Comparison of ENCODE assay signal across 10 cellular contexts in the genomic region with DNA sequence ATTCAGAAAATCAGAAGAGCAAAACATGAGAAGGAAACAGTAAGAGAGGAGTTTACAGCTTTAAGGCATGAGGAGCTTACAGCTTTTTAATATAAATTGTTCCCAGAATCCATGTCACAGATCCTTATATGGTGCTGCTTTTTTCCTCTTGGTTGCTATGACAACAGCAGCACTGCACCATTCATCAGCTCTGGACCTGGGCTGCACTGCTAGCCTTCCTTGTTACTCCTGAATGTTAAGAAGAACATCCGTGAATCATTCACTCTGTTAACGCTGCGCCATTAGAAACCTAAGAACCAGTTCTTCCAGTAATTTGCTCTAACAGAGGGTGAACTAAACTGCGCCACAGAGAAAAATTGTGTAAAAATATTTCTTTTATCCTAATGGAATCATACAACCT.
A peak's percentile ranks its signal among the peaks of the same experiment; 100 is the strongest.
DNase-seq lines count a peak whose midpoint lies in the region; ATAC-seq and TF ChIP-seq lines count a peak whose summit lies in the region.
"Had no signal": no experiment of that assay in that cellular context is flagged by ENCODE, and none has a peak within 500 bp of the region (broad histone marks: within the 10 kb centered on the region; RNA-seq: fewer than 3 reads in every experiment).

No MANE protein-coding gene starts in this region.

- TF ChIP-seq POLR2A in uterus (IDR thresholded peaks at IDR 0.05) = no peak

- 0 out of 2 replicates have a peak, but pooled peaks cover 4% of the 10 kb centered on the region for H4K20me1 ChIP-seq in SK-N-SH (ENCODE audit: insufficient read depth)

- peak overlapping the region; percentile 58 to 87 for H3K27ac ChIP-seq in SK-N-SH (ENCODE audit: low read depth in 2 of 2, low read length in 1 of 2)
- no peak overlapping the region for H3K27ac ChIP-seq in uterus

- TF ChIP-seq RAD21 in SK-N-SH (IDR thresholded peaks at IDR 0.05; ENCODE audit: low read length) = peak; percentile 31

- 37% methylated on average over 4 of the region's 4 CpGs for WGBS in SK-N-SH (ENCODE audit: low lambda C conversion rate)

- H3K9me3 ChIP-seq in SK-N-SH = no peaks in the 10 kb centered on the region
- H3K9me3 ChIP-seq in uterus = no peaks in the 10 kb centered on the region

- H3K9ac ChIP-seq in SK-N-SH = no peak overlapping the region

- H3K9me2 ChIP-seq in SK-N-SH = no peaks in the 10 kb centered on the region

- H3K4me3 ChIP-seq in SK-N-SH (ENCODE audit: low read depth in 2 of 2, low read length in 1 of 2) (peak overlapping the region in 1 of 2 experiments; percentile 16; a peak in 1 of 4 replicates), uterus (no peak overlapping the region)

- peaks cover 15 to 24% of the 10 kb centered on the region in 2 experiments; a peak in 3 of 4 replicates for H3K4me1 ChIP-seq in SK-N-SH (ENCODE audit: control insufficient read depth in 1 of 2, insufficient read depth in 2 of 2, low read depth in 1 of 2, low read length in 1 of 2)
- H3K4me1 ChIP-seq in uterus = no peaks in the 10 kb centered on the region

- peaks cover 72% of the 10 kb centered on the region for H3K79me2 ChIP-seq in SK-N-SH (ENCODE audit: insufficient read depth)

- TF ChIP-seq CTCF in SK-N-SH (IDR thresholded peaks at IDR 0.05) (no peak), uterus (IDR thresholded peaks at IDR 0.05) (no peak)

- DNase-seq in LHCN-M2 (ENCODE audit: low read depth) = peak; percentile 42
- peak; percentile 83 for DNase-seq in SK-N-SH
- DNase-seq in globus pallidus (ENCODE audit: low spot score) = peak; percentile 52
- peak; percentile 89 for DNase-seq in renal cortical epithelial cell (ENCODE audit: low read depth)
- DNase-seq in uterus = no peak
- DNase-seq: activated CD4-positive, alpha-beta T cell treated with anti-CD3 and anti-CD28 coated beads, Interleukin-2, amount 50 U/mL, for 4 hours; RPMI8226; stimulated activated naive CD4-positive, alpha-beta T cell had no signal

- CTCF ChIA-PET in SK-N-SH (lab: Yijun Ruan, JAX) = interaction anchor here (0.6 to 4.5 kb wide), 17 partner anchors 10 to 549 kb away, joined by 3 to 41 read pairs (median 5); no protein-coding TSS in a partner anchor

- peak in 1 of 2 experiments; percentile 18; a peak in 1 of 4 replicates for TF ChIP-seq EP300 in SK-N-SH (IDR thresholded peaks at IDR 0.05; ENCODE audit: borderline replicate concordance in 1 of 2, low read depth in 1 of 2, low read length in 1 of 2)

- POLR2A ChIA-PET in SK-N-SH (lab: Yijun Ruan, JAX) = interaction anchor here (0.7 to 1.2 kb wide), 4 partner anchors 261 to 505 kb away, joined by 3 read pairs; a partner anchor contains a TSS

- intact Hi-C loops in uterus (cut with DNase I; ENCODE audit: low total_unique reads) = no loop called here

- H3K36me3 ChIP-seq in SK-N-SH (replicated peaks in 1 of 2; ENCODE audit: control insufficient read depth in 1 of 2, insufficient read depth in 2 of 2, low read length in 1 of 2) (peaks cover 0 to 25% of the 10 kb centered on the region in 2 experiments), uterus (no peaks in the 10 kb centered on the region)

- H3K4me2 ChIP-seq in SK-N-SH = peak overlapping the region; percentile 9; the same call in 1 of the 2 replicates

- ATAC-seq in GM18861 (IDR thresholded peaks at IDR 0.05; ENCODE audit: unreplicated experiment) (no peak), HG02981 (IDR thresholded peaks at IDR 0.05; ENCODE audit: unreplicated experiment) (no peak)

- H3F3A ChIP-seq in SK-N-SH (replicated peaks; ENCODE audit: insufficient read depth) = peaks cover 12% of the 10 kb centered on the region

- H3K27me3 ChIP-seq in SK-N-SH (ENCODE audit: insufficient read depth) (no peaks in the 10 kb centered on the region), uterus (no peaks in the 10 kb centered on the region)

- no peak overlapping the region for H2AFZ ChIP-seq in SK-N-SH (ENCODE audit: low read depth)

TF ChIP-seq in SK-N-SH, 30 proteins besides CTCF, POLR2A, EP300 and RAD21 (continues in another document):
- TF ChIP-seq YY1 (IDR thresholded peaks at IDR 0.05; ENCODE audit: low read depth) (no peak), TEAD4 (IDR thresholded peaks at IDR 0.05; ENCODE audit: borderline replicate concordance, insufficient read depth) (no peak), GATA2 (CRISPR knock-in tag; IDR thresholded peaks at IDR 0.05) (no peak), MEF2A (IDR thresholded peaks at IDR 0.05; ENCODE audit: borderline replicate concordance, low read depth) (no peak), MXI1 (IDR thresholded peaks at IDR 0.05; ENCODE audit: low read depth, low read length) (peak; percentile 75), GABPA (IDR thresholded peaks at IDR 0.05; ENCODE audit: low read depth) (no peak), FOXM1 (IDR thresholded peaks at IDR 0.05; ENCODE audit: low read depth) (no peak), RXRA (IDR thresholded peaks at IDR 0.05; ENCODE audit: borderline replicate concordance, low read depth) (no peak), FOSL2 (IDR thresholded peaks at IDR 0.05; ENCODE audit: borderline replicate concordance, low read depth) (0 out of 2 replicates have a peak, but pooled peaks have one; percentile 20), RCOR1 (IDR thresholded peaks at IDR 0.05; ENCODE audit: low read length) (peak; percentile 27; the same call in 1 of the 2 replicates), NFIC (IDR thresholded peaks at IDR 0.05; ENCODE audit: borderline replicate concordance) (no peak), EZH2phosphoT487 (IDR thresholded peaks at IDR 0.05; ENCODE audit: borderline replicate concordance, low read depth) (no peak), TCF12 (IDR thresholded peaks at IDR 0.05) (no peak), RFX5 (IDR thresholded peaks at IDR 0.05; ENCODE audit: low read length) (peak; percentile 89), NRF1 (IDR thresholded peaks at IDR 0.05; ENCODE audit: low read depth, low read length) (no peak), SMC3 (IDR thresholded peaks at IDR 0.05; ENCODE audit: low read depth, low read length) (peak; percentile 3; the same call in 1 of the 2 replicates)
- TF ChIP-seq, protein P1, sequence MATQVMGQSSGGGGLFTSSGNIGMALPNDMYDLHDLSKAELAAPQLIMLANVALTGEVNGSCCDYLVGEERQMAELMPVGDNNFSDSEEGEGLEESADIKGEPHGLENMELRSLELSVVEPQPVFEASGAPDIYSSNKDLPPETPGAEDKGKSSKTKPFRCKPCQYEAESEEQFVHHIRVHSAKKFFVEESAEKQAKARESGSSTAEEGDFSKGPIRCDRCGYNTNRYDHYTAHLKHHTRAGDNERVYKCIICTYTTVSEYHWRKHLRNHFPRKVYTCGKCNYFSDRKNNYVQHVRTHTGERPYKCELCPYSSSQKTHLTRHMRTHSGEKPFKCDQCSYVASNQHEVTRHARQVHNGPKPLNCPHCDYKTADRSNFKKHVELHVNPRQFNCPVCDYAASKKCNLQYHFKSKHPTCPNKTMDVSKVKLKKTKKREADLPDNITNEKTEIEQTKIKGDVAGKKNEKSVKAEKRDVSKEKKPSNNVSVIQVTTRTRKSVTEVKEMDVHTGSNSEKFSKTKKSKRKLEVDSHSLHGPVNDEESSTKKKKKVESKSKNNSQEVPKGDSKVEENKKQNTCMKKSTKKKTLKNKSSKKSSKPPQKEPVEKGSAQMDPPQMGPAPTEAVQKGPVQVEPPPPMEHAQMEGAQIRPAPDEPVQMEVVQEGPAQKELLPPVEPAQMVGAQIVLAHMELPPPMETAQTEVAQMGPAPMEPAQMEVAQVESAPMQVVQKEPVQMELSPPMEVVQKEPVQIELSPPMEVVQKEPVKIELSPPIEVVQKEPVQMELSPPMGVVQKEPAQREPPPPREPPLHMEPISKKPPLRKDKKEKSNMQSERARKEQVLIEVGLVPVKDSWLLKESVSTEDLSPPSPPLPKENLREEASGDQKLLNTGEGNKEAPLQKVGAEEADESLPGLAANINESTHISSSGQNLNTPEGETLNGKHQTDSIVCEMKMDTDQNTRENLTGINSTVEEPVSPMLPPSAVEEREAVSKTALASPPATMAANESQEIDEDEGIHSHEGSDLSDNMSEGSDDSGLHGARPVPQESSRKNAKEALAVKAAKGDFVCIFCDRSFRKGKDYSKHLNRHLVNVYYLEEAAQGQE (IDR thresholded peaks at IDR 0.05; ENCODE audit: low read depth, low read length) = no peak
- TF ChIP-seq, protein P2, sequence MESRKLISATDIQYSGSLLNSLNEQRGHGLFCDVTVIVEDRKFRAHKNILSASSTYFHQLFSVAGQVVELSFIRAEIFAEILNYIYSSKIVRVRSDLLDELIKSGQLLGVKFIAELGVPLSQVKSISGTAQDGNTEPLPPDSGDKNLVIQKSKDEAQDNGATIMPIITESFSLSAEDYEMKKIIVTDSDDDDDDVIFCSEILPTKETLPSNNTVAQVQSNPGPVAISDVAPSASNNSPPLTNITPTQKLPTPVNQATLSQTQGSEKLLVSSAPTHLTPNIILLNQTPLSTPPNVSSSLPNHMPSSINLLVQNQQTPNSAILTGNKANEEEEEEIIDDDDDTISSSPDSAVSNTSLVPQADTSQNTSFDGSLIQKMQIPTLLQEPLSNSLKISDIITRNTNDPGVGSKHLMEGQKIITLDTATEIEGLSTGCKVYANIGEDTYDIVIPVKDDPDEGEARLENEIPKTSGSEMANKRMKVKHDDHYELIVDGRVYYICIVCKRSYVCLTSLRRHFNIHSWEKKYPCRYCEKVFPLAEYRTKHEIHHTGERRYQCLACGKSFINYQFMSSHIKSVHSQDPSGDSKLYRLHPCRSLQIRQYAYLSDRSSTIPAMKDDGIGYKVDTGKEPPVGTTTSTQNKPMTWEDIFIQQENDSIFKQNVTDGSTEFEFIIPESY (IDR thresholded peaks at IDR 0.05; ENCODE audit: borderline replicate concordance, low read depth) = no peak
- TF ChIP-seq, protein P3, sequence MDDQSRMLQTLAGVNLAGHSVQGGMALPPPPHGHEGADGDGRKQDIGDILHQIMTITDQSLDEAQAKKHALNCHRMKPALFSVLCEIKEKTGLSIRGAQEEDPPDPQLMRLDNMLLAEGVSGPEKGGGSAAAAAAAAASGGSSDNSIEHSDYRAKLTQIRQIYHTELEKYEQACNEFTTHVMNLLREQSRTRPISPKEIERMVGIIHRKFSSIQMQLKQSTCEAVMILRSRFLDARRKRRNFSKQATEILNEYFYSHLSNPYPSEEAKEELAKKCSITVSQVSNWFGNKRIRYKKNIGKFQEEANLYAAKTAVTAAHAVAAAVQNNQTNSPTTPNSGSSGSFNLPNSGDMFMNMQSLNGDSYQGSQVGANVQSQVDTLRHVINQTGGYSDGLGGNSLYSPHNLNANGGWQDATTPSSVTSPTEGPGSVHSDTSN (IDR thresholded peaks at IDR 0.05) = peak; percentile 62

Comparison
In these comparisons a context has a peak if more than half of its experiments do, and no peak if none do; other contexts are left out.
1. DNase-seq: peak in LHCN-M2 (single experiment), SK-N-SH (single experiment), globus pallidus (single experiment) and renal cortical epithelial cell (single experiment); none in uterus (0 of 2).
2. H3K27ac ChIP-seq: peak in SK-N-SH (2 of 2); none in uterus (0 of 2).